In the genomic region with DNA sequence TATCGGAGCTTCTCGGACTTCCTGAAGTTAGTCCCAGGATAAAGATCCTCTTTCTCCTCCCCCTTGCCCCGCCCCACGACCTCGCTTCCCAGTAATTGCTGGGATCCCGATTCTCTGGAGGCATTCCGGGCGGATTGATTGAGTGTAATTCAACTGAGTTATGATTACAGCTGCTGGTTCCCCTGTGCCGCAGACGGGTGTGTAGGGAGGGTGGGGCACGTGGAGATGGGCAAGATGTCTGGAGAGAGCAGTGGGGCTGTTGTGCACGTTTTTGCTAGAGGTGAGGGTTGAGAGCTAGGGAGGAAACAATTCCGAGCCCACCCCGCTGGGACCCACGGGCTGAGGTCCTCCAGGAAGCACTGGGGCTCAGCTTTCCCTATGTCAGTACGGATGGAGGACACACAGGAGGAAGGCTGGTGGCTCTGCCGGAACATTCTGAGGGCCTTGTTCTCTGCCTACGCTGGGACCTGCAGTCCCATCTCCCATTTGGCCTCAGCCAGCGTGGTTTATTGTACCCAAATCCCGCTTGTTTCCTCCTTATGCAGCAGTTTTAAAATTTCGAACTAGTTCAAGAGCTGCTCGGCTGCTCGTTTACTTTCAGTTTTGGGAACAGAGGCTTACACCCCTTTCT, we compare ENCODE assay signal across 9 cellular contexts. TPM values are rescaled to one million over a fixed set of nuclear protein-coding genes. Genes with fewer than 3 reads are reported as not detected.
A peak's percentile ranks its signal among the peaks of the same experiment; 100 is the strongest.
DNase-seq lines count a peak whose midpoint lies in the region; ATAC-seq, FAIRE-seq and TF ChIP-seq lines count a peak whose summit lies in the region.
"Had no signal": no experiment of that assay in that cellular context is flagged by ENCODE, and none has a peak within 500 bp of the region (broad histone marks: within the 10 kb centered on the region; RNA-seq: fewer than 3 reads in every experiment).

No MANE protein-coding gene starts in this region.

- DNase-seq in GM13976 (ENCODE audit: low spot score) (peak; percentile 42), T-cell (no peak), glutamatergic neuron (peak; percentile 60), small intestine (peak; percentile 5), SIG-M5 (lab: John Stamatoyannopoulos, UW) (no peak), NCI-H748 treated with DMSO at 0.1 percent for 48 hours (lab: John Stamatoyannopoulos, UW) (no peak)

- no peak for TF ChIP-seq CTCF in GM13976 (IDR thresholded peaks at IDR 0.05; ENCODE audit: borderline replicate concordance, control extremely low read depth, extremely low read depth, insufficient read depth, missing control alignments)
- no peak for TF ChIP-seq CTCF in glutamatergic neuron (IDR thresholded peaks at IDR 0.05; ENCODE audit: partially characterized antibody, unreplicated experiment)

- peak overlapping the region in 1 of 2 donors; percentile 29 for H3K4me3 ChIP-seq in small intestine (ENCODE audit: low read depth in 1 of 2, low read length in 2 of 2)

- peaks cover 5 to 70% of the 10 kb centered on the region in 2 donors for H3K27me3 ChIP-seq in small intestine (ENCODE audit: control insufficient read depth in 2 of 2, insufficient read depth in 2 of 2, low read length in 2 of 2)

- peaks cover 0 to 8% of the 10 kb centered on the region in 2 donors for H3K4me1 ChIP-seq in small intestine (ENCODE audit: control insufficient read depth in 2 of 2, insufficient read depth in 1 of 2, low read depth in 1 of 2, low read length in 1 of 2)

- H3K4me3 Mint-ChIP-seq in T-cell (peak overlapping the region; percentile 74 to 88 (median 83)), glutamatergic neuron (ENCODE audit: unreplicated experiment) (peak overlapping the region; percentile 55)

- H3K27me3 Mint-ChIP-seq in T-cell (peaks cover 77 to 88% of the 10 kb centered on the region in 2 donors), glutamatergic neuron (ENCODE audit: unreplicated experiment) (peaks cover 45% of the 10 kb centered on the region)

- ATAC-seq in T-cell (replicated peaks in 1 of 4) (peak in 1 of 4 experiments; percentile 24), HG03095 (IDR thresholded peaks at IDR 0.05; ENCODE audit: unreplicated experiment) (no peak), GM18520 (IDR thresholded peaks at IDR 0.05; ENCODE audit: unreplicated experiment) (no peak)

- peaks cover 5% of the 10 kb centered on the region for H3K36me3 Mint-ChIP-seq in T-cell
- H3K36me3 Mint-ChIP-seq in glutamatergic neuron (ENCODE audit: unreplicated experiment) = no peaks in the 10 kb centered on the region

- POLR2A ChIA-PET in T-cell (lab: Charles Lee) = no interaction called here

- 2 to 4% (median 2%) methylated on average over 23 of the region's 23 CpGs for WGBS in small intestine, 3 donors

- H3K36me3 ChIP-seq in small intestine (ENCODE audit: control insufficient read depth in 2 of 2, insufficient read depth in 2 of 2, low read length in 2 of 2) = no peaks in the 10 kb centered on the region

- in situ Hi-C loops in GM13976 (cut with MboI; ENCODE audit: low sequenced_read_pairs, unreplicated experiment) = loop anchor here (10.0 to 25.0 kb wide), 2 partner anchors 73 to 390 kb away; partner anchors contain the start of gene DMRT3

- H3K4me1 Mint-ChIP-seq in T-cell = peaks cover 52 to 62% (median 58%) of the 10 kb centered on the region in 3 donors
- peaks cover 19% of the 10 kb centered on the region for H3K4me1 Mint-ChIP-seq in glutamatergic neuron (ENCODE audit: low read depth, unreplicated experiment)

- H3K9me3 ChIP-seq in small intestine (ENCODE audit: control insufficient read depth, low read depth) = no peaks in the 10 kb centered on the region

- no peak overlapping the region for H3K27ac ChIP-seq in small intestine (ENCODE audit: low read depth in 1 of 2, low read length in 1 of 2)

- no peak for FAIRE-seq in small intestine (lab: Jason Lieb, UNC)
- FAIRE-seq: H54 had no signal

- H3K9me3 Mint-ChIP-seq in T-cell (peaks cover 0 to 10% (median 0%) of the 10 kb centered on the region in 3 donors), glutamatergic neuron (ENCODE audit: unreplicated experiment) (peaks cover 15% of the 10 kb centered on the region)

- H3K27ac Mint-ChIP-seq in T-cell (peak overlapping the region in 1 of 2 donors; percentile 28), glutamatergic neuron (ENCODE audit: unreplicated experiment) (no peak overlapping the region)

- CTCF ChIA-PET in T-cell (lab: Charles Lee) = no interaction called here

RNA-seq across cellular contexts. Expression of gene DMRT2, which starts 2.4 kb away (rescaled TPM):
- not detected for total RNA-seq in T-cell
- 0.56 TPM for total RNA-seq in glutamatergic neuron (ENCODE audit: unreplicated experiment)
- polyA plus RNA-seq in small intestine = not detected

Comparison
In these comparisons a context has a peak if more than half of its experiments do, and no peak if none do; other contexts are left out.
1. DNase-seq: peak in GM13976 (single experiment), glutamatergic neuron (single experiment) and small intestine (single experiment); none in T-cell (0 of 34), SIG-M5 (single experiment) and NCI-H748 treated with DMSO at 0.1 percent for 48 hours (single experiment).